ENCODE assay signal across 8 cellular contexts in genomic region chr18:23498877-23499570, GRCh38. TPM values are rescaled to one million over a fixed set of nuclear protein-coding genes. Genes with fewer than 3 reads are reported as not detected.
DNase-seq lines count a peak whose midpoint lies in the region; ATAC-seq and TF ChIP-seq lines count a peak whose summit lies in the region.

No MANE protein-coding gene starts in this region.

- peaks cover 3% of the 10 kb centered on the region for H3K27me3 ChIP-seq in mesendoderm (ENCODE audit: insufficient read depth, low read length, poor library complexity)

- no peak overlapping the region for H4K5ac ChIP-seq in mesendoderm (ENCODE audit: low read length)

- no peaks in the 10 kb centered on the region for H3K36me3 ChIP-seq in mesendoderm (ENCODE audit: control insufficient read depth, insufficient read depth, low read length)

- H2BK15ac ChIP-seq in mesendoderm (replicated peaks; ENCODE audit: low read depth): no peak overlapping the region

- peak; percentile 48 for DNase-seq in GM12864 (ENCODE audit: low read depth)
- DNase-seq in NCI-H510A treated with DMSO at 0.1 percent for 48 hours (lab: John Stamatoyannopoulos, UW): peak; percentile 33
- DNase-seq in activated CD4-positive, alpha-beta T cell treated with anti-CD3 and anti-CD28 coated beads for 4 hours: peak; percentile 72 to 73
- peak; percentile 81 for DNase-seq in dermis blood vessel endothelial cell
- DNase-seq in mesendoderm: peak; percentile 85
- peak; percentile 48 to 53 for DNase-seq in stimulated activated CD8-positive, alpha-beta memory T cell treated with anti-CD3 and anti-CD28 coated beads, Interleukin-2, amount 100 ng/mL, for 1 hour (ENCODE audit: low read depth in 2 of 2)

- no peak overlapping the region for H2BK5ac ChIP-seq in mesendoderm (ENCODE audit: low read length)

- ATAC-seq in HG03097 (IDR thresholded peaks at IDR 0.05; ENCODE audit: low FRiP score, unreplicated experiment) (peak; percentile 29), HG03045 (IDR thresholded peaks at IDR 0.05; ENCODE audit: unreplicated experiment) (no peak)

- H2BK120ac ChIP-seq in mesendoderm (ENCODE audit: low read depth, low read length): no peak overlapping the region

- H3K79me1 ChIP-seq in mesendoderm (ENCODE audit: low read length): no peaks in the 10 kb centered on the region

- no peak overlapping the region for H3K9ac ChIP-seq in mesendoderm (ENCODE audit: low read length)

- no peak overlapping the region for H2AK5ac ChIP-seq in mesendoderm (ENCODE audit: low read length)

- no peak overlapping the region for H3K18ac ChIP-seq in mesendoderm (ENCODE audit: low read length)

- H4K8ac ChIP-seq in mesendoderm (ENCODE audit: low read depth, low read length): no peak overlapping the region

- no CpG with 5 or more reads among the region's 13 CpGs for WGBS in mesendoderm (ENCODE audit: extremely low coverage, insufficient coverage, low lambda C conversion rate)

- H3K27ac ChIP-seq in mesendoderm (ENCODE audit: low read depth, low read length): no peak overlapping the region

- H3K4me1 ChIP-seq in mesendoderm (ENCODE audit: control insufficient read depth, low read depth, low read length): no peaks in the 10 kb centered on the region

- no peak overlapping the region for H3K4ac ChIP-seq in mesendoderm (ENCODE audit: low read depth, low read length)

- TF ChIP-seq CTCF in GM12864 (IDR thresholded peaks at IDR 0.05; ENCODE audit: low read depth, low read length, missing control alignments): peak; percentile 93

- no peak overlapping the region for H3K4me2 ChIP-seq in mesendoderm (ENCODE audit: low read length)

- H3K79me2 ChIP-seq in mesendoderm (ENCODE audit: control insufficient read depth, insufficient read depth, low read length): no peaks in the 10 kb centered on the region

- H3K23ac ChIP-seq in mesendoderm (ENCODE audit: low read length): no peak overlapping the region

- H3K56ac ChIP-seq in mesendoderm (ENCODE audit: low read length): no peak overlapping the region

- H3K4me3 ChIP-seq in GM12864 (ENCODE audit: low read depth, low read length) (no peak overlapping the region), mesendoderm (ENCODE audit: low read length) (no peak overlapping the region)

RNA-seq across cellular contexts. Expression of gene RMC1, which starts 4.3 kb away (rescaled TPM):
- total RNA-seq in dermis blood vessel endothelial cell: 28.8 and 33.1 TPM in 2 replicates
- polyA plus RNA-seq in mesendoderm (2013, experiment 1 of 2): 15.7 TPM
- polyA plus RNA-seq in mesendoderm (2013, experiment 2 of 2): 16.1 TPM

RNA-seq across cellular contexts. Expression of gene RIOK3, which starts 45.9 kb away (rescaled TPM):
- total RNA-seq in dermis blood vessel endothelial cell: 51.4 and 68.1 TPM in 2 replicates
- 22.6 TPM for polyA plus RNA-seq in mesendoderm (2013, experiment 1 of 2)
- polyA plus RNA-seq in mesendoderm (2013, experiment 2 of 2): 22.6 TPM

Comparison
In these comparisons a context has a peak if more than half of its experiments do, and no peak if none do; other contexts are left out.
1. DNase-seq: peak in every context shown above with its lines; median percentile 85 in mesendoderm; 81 in dermis blood vessel endothelial cell; 72 in activated CD4-positive, alpha-beta T cell treated with anti-CD3 and anti-CD28 coated beads for 4 hours; 50 in stimulated activated CD8-positive, alpha-beta memory T cell treated with anti-CD3 and anti-CD28 coated beads, Interleukin-2, amount 100 ng/mL, for 1 hour; 48 in GM12864; 33 in NCI-H510A treated with DMSO at 0.1 percent for 48 hours.